ENCODE assay signal across 21 cellular contexts in genomic region chr10:133349160-133349568, GRCh38. TPM values are rescaled to one million over a fixed set of nuclear protein-coding genes. Genes with fewer than 3 reads are reported as not detected.
"Had no signal": no experiment of that assay in that cellular context is flagged by ENCODE, and none has a peak within 500 bp of the region (broad histone marks: within the 10 kb centered on the region; RNA-seq: fewer than 3 reads in every experiment).

No MANE protein-coding gene starts in this region.

- H3K4me3 Mint-ChIP-seq: activated naive CD4-positive, alpha-beta T cell treated with anti-CD3 and anti-CD28 coated beads, Interleukin-2, amount 50 U/mL, for 24 hours; brain; central memory CD8-positive, alpha-beta T cell; naive thymus-derived CD4-positive, alpha-beta T cell had no signal

- H3K36me3 ChIP-seq: esophagus muscularis mucosa, tibial artery, vagina had no signal

- H3K4me3 ChIP-seq: coronary artery, esophagus muscularis mucosa, mucosa of descending colon, tibial artery, vagina had no signal

- H3K27me3 ChIP-seq: vagina had no signal

- H3K36me3 Mint-ChIP-seq: activated naive CD4-positive, alpha-beta T cell treated with anti-CD3 and anti-CD28 coated beads, Interleukin-2, amount 50 U/mL, for 24 hours; brain; naive thymus-derived CD4-positive, alpha-beta T cell had no signal

- ATAC-seq: activated CD4-positive, CD25-positive, alpha-beta regulatory T cell treated with anti-CD3 and anti-CD28 coated beads, Interleukin-2, amount 50 U/mL, for 24 hours; left lobe of liver; mucosa of descending colon; naive thymus-derived CD4-positive, alpha-beta T cell had no signal

- H3K9me3 ChIP-seq: esophagus muscularis mucosa, mucosa of descending colon, tibial artery, vagina had no signal

- H3K27ac ChIP-seq: coronary artery, esophagus muscularis mucosa, tibial artery, vagina had no signal

- H3K27ac Mint-ChIP-seq: activated naive CD4-positive, alpha-beta T cell treated with anti-CD3 and anti-CD28 coated beads, Interleukin-2, amount 50 U/mL, for 24 hours; brain; stimulated activated naive B cell treated with anti-CD40 and anti-IgM and Interleukin-4, amounts not matched to agents 10 μg/mL and 1 μg/mL and 100 μg/mL, for 72 hours had no signal

- H3K9me3 Mint-ChIP-seq: activated naive CD4-positive, alpha-beta T cell treated with anti-CD3 and anti-CD28 coated beads, Interleukin-2, amount 50 U/mL, for 24 hours; central memory CD8-positive, alpha-beta T cell; naive thymus-derived CD4-positive, alpha-beta T cell; stimulated activated naive B cell treated with anti-CD40 and anti-IgM and Interleukin-4, amounts not matched to agents 10 μg/mL and 1 μg/mL and 100 μg/mL, for 72 hours had no signal

- H3K4me1 ChIP-seq: tibial artery, vagina had no signal

- H3K27me3 Mint-ChIP-seq: brain had no signal

- H3K4me1 Mint-ChIP-seq: activated naive CD4-positive, alpha-beta T cell treated with anti-CD3 and anti-CD28 coated beads, Interleukin-2, amount 50 U/mL, for 24 hours; brain; central memory CD8-positive, alpha-beta T cell had no signal

- DNase-seq: activated CD4-positive, alpha-beta T cell treated with anti-CD3 and anti-CD28 coated beads, Interleukin-2, amount 50 U/mL, for 1 hour; activated effector memory CD4-positive, alpha-beta T cell treated with anti-CD3 and anti-CD28 coated beads, Interleukin-2, amount 50 U/mL, for 16 hours; islet precursor cell; mammary epithelial cell; naive thymus-derived CD4-positive, alpha-beta T cell; nucleus accumbens; stimulated activated CD4-positive, alpha-beta T cell treated with anti-CD3 and anti-CD28 coated beads, Interleukin-2, amount 100 ng/mL, for 48 hours; stimulated activated naive B cell treated with anti-CD40 and anti-IgM and Interleukin-4, amounts not matched to agents 10 μg/mL and 1 μg/mL and 100 μg/mL, for 72 hours; T-helper 9 cell; tibial artery had no signal

RNA-seq across cellular contexts. Expression of gene PRAP1, which starts 2.0 kb away (rescaled TPM):
- total RNA-seq: esophagus muscularis mucosa; mammary epithelial cell; naive thymus-derived CD4-positive, alpha-beta T cell; posterior vena cava; skeletal muscle tissue; vagina had no signal

RNA-seq across cellular contexts. Expression of gene CALY, which starts 12.5 kb away (rescaled TPM):
- total RNA-seq: mammary epithelial cell, posterior vena cava, skeletal muscle tissue had no signal
